26 cellular contexts compared by ENCODE assay signal in genomic region chr6:158237656-158238055, GRCh38.
DNase-seq lines count a peak whose midpoint lies in the region; ATAC-seq and TF ChIP-seq lines count a peak whose summit lies in the region.
"Had no signal": no experiment of that assay in that cellular context is flagged by ENCODE, and none has a peak within 500 bp of the region (broad histone marks: within the 10 kb centered on the region; RNA-seq: fewer than 3 reads in every experiment).

No MANE protein-coding gene starts in this region.

- POLR2A ChIA-PET in CD8-positive, alpha-beta T cell (lab: Charles Lee), result no interaction called here

- H3K9ac ChIP-seq in Karpas-422 (ENCODE audit: low read length), result no peak overlapping the region

- peaks cover 62% of the 10 kb centered on the region for H3K79me2 ChIP-seq in Karpas-422 (ENCODE audit: low read length)

- no peak overlapping the region for H3K4me2 ChIP-seq in Karpas-422 (ENCODE audit: low read depth, low read length, poor library complexity, severe bottlenecking)

- no peaks in the 10 kb centered on the region for H3K9me3 ChIP-seq in CD8-positive, alpha-beta T cell (ENCODE audit: low read length)
- H3K9me3 ChIP-seq in Karpas-422 (ENCODE audit: low read length), result no peaks in the 10 kb centered on the region
- H3K9me3 ChIP-seq: BE2C, Peyer's patch, thoracic aorta, uterus had no signal

- H3K27ac ChIP-seq in CD8-positive, alpha-beta T cell (ENCODE audit: low read depth, low read length), result no peak overlapping the region
- H3K27ac ChIP-seq in Karpas-422 (ENCODE audit: low read length), result peak overlapping the region; percentile 24
- H3K27ac ChIP-seq: Peyer's patch, skin epidermis, thoracic aorta, uterus had no signal

- H3K9me2 ChIP-seq in Karpas-422 (replicated peaks; ENCODE audit: insufficient read depth, low read length), result no peaks in the 10 kb centered on the region

- no peak for DNase-seq in CD8-positive, alpha-beta T cell
- DNase-seq in Karpas-422 (no peak), amniotic epithelial cell (ENCODE audit: low read depth) (peak; percentile 19), progenitor cell of endocrine pancreas (ENCODE audit: low spot score, unreplicated experiment) (no peak), cortex of kidney (lab: John Stamatoyannopoulos, UW) (no peak)
- no peak for DNase-seq in activated CD4-positive, alpha-beta T cell treated with anti-CD3 and anti-CD28 coated beads for 4 hours
- DNase-seq: activated CD8-positive, alpha-beta memory T cell treated with anti-CD3 and anti-CD28 coated beads, Interleukin-2, amount 10 ng/mL, durations not matched to agents 7 days and 5 days; activated naive CD4-positive, alpha-beta T cell treated with Interleukin-2 at 50 U/mL for 16 hours; activated T-cell treated with anti-CD3 and anti-CD28 coated beads, Interleukin-2, amount 50 U/mL, for 72 hours; BE2C; HCEC 1CT; immature natural killer cell; left cardiac atrium; NCI-H146; NCI-H446; NCI-H774; Peyer's patch; SHP77; stimulated activated naive CD8-positive, alpha-beta T cell treated with anti-CD3 and anti-CD28 coated beads, Interleukin-15, Interleukin-2, amounts not matched to agents 100 U/mL and 50 U/mL, for 24 hours; T-helper 9 cell; uterus had no signal

- no peak overlapping the region for H3K4me3 ChIP-seq in CD8-positive, alpha-beta T cell (ENCODE audit: low read depth, low read length)
- H3K4me3 ChIP-seq in Karpas-422 (ENCODE audit: low read length), result no peak overlapping the region
- H3K4me3 ChIP-seq: Peyer's patch, skin epidermis, thoracic aorta, uterus had no signal

- intact Hi-C loops in CD8-positive, alpha-beta T cell (cut with DNase I, micrococcal nuclease), result no loop called here

- H3K4me3 Mint-ChIP-seq in CD8-positive, alpha-beta T cell, result no peak overlapping the region
- H3K4me3 Mint-ChIP-seq in progenitor cell of endocrine pancreas (ENCODE audit: low read depth), result no peak overlapping the region
- H3K4me3 Mint-ChIP-seq: activated CD8-positive, alpha-beta memory T cell treated with anti-CD3 and anti-CD28 coated beads, Interleukin-2, amount 10 ng/mL, durations not matched to agents 7 days and 5 days; activated T-cell treated with anti-CD3 and anti-CD28 coated beads, Interleukin-2, amount 50 U/mL, for 72 hours; immature natural killer cell; natural killer cell treated with Interleukin-12 subunit alpha and Interleukin-12 subunit beta and Interleukin-15 and Interleukin-18, amount 100 ng/mL, for 72 hours; WTC11 had no signal

- no peak for TF ChIP-seq CTCF in CD8-positive, alpha-beta T cell (IDR thresholded peaks at IDR 0.05)
- no peak for TF ChIP-seq CTCF in progenitor cell of endocrine pancreas (IDR thresholded peaks at IDR 0.05; ENCODE audit: unreplicated experiment)

- H3K4me1 Mint-ChIP-seq in CD8-positive, alpha-beta T cell (ENCODE audit: low read depth), result peaks cover 48% of the 10 kb centered on the region
- H3K4me1 Mint-ChIP-seq in progenitor cell of endocrine pancreas (ENCODE audit: low read depth), result peaks cover 25% of the 10 kb centered on the region

- ATAC-seq in CD8-positive, alpha-beta T cell, result no peak
- no peak for ATAC-seq in GM18519 (IDR thresholded peaks at IDR 0.05; ENCODE audit: low FRiP score, unreplicated experiment)
- ATAC-seq: activated CD8-positive, alpha-beta memory T cell treated with anti-CD3 and anti-CD28 coated beads, Interleukin-2, amount 10 ng/mL, durations not matched to agents 7 days and 5 days; activated T-cell treated with anti-CD3 and anti-CD28 coated beads, Interleukin-2, amount 50 U/mL, for 72 hours; left cardiac atrium; natural killer cell treated with Interleukin-12 subunit alpha and Interleukin-12 subunit beta and Interleukin-15 and Interleukin-18, amount 100 ng/mL, for 72 hours; stimulated activated naive CD8-positive, alpha-beta T cell treated with anti-CD3 and anti-CD28 coated beads, Interleukin-15, Interleukin-2, amounts not matched to agents 100 U/mL and 50 U/mL, for 24 hours; WTC11 had no signal

- peak overlapping the region; percentile 38 for H3K27ac Mint-ChIP-seq in CD8-positive, alpha-beta T cell
- H3K27ac Mint-ChIP-seq in progenitor cell of endocrine pancreas, result peak overlapping the region; percentile 60
- H3K27ac Mint-ChIP-seq: activated CD8-positive, alpha-beta memory T cell treated with anti-CD3 and anti-CD28 coated beads, Interleukin-2, amount 10 ng/mL, durations not matched to agents 7 days and 5 days; natural killer cell treated with Interleukin-12 subunit alpha and Interleukin-12 subunit beta and Interleukin-15 and Interleukin-18, amount 100 ng/mL, for 72 hours; WTC11 had no signal

- no peaks in the 10 kb centered on the region for H3K9me3 Mint-ChIP-seq in CD8-positive, alpha-beta T cell
- no peaks in the 10 kb centered on the region for H3K9me3 Mint-ChIP-seq in progenitor cell of endocrine pancreas (ENCODE audit: low read depth)
- H3K9me3 Mint-ChIP-seq: immature natural killer cell; natural killer cell treated with Interleukin-12 subunit alpha and Interleukin-12 subunit beta and Interleukin-15 and Interleukin-18, amount 100 ng/mL, for 72 hours had no signal

- H3K27me3 Mint-ChIP-seq in CD8-positive, alpha-beta T cell (ENCODE audit: low read depth), result no peaks in the 10 kb centered on the region
- no peaks in the 10 kb centered on the region for H3K27me3 Mint-ChIP-seq in progenitor cell of endocrine pancreas
- H3K27me3 Mint-ChIP-seq: natural killer cell treated with Interleukin-12 subunit alpha and Interleukin-12 subunit beta and Interleukin-15 and Interleukin-18, amount 100 ng/mL, for 72 hours had no signal

- H3K36me3 ChIP-seq in CD8-positive, alpha-beta T cell (ENCODE audit: insufficient read depth, low read length), result no peaks in the 10 kb centered on the region
- H3K36me3 ChIP-seq in Karpas-422 (ENCODE audit: insufficient read depth, low read length), result peaks cover 4% of the 10 kb centered on the region; the same call in 1 of the 2 replicates
- H3K36me3 ChIP-seq: BE2C, Peyer's patch, thoracic aorta, uterus had no signal

- H2AFZ ChIP-seq in Karpas-422 (ENCODE audit: low read length), result no peak overlapping the region

- no peaks in the 10 kb centered on the region for H3K27me3 ChIP-seq in CD8-positive, alpha-beta T cell (ENCODE audit: insufficient read depth, low read length)
- no peaks in the 10 kb centered on the region for H3K27me3 ChIP-seq in Karpas-422 (ENCODE audit: low read length)
- H3K27me3 ChIP-seq: BE2C, Peyer's patch, uterus had no signal

- H3K36me3 Mint-ChIP-seq in CD8-positive, alpha-beta T cell, result no peaks in the 10 kb centered on the region
- peaks cover 11% of the 10 kb centered on the region for H3K36me3 Mint-ChIP-seq in progenitor cell of endocrine pancreas (ENCODE audit: insufficient read depth)
- H3K36me3 Mint-ChIP-seq: immature natural killer cell had no signal

- H3K4me1 ChIP-seq in CD8-positive, alpha-beta T cell (ENCODE audit: insufficient read depth, low read length), result peaks cover 18% of the 10 kb centered on the region
- peaks cover 36% of the 10 kb centered on the region for H3K4me1 ChIP-seq in Karpas-422 (ENCODE audit: low read length)

- H4K20me1 ChIP-seq in Karpas-422 (ENCODE audit: insufficient read depth, low read depth, low read length), result 0 out of 2 replicates have a peak, but pooled peaks cover 9% of the 10 kb centered on the region

- CTCF ChIA-PET in CD8-positive, alpha-beta T cell (lab: Charles Lee), result interaction anchor here (0.8 to 1.8 kb wide), 4 partner anchors 16 to 872 kb away, joined by 3 to 5 read pairs (median 3); no protein-coding TSS in a partner anchor
